Comparison of ENCODE assay signal across 21 cellular contexts in the genomic region with DNA sequence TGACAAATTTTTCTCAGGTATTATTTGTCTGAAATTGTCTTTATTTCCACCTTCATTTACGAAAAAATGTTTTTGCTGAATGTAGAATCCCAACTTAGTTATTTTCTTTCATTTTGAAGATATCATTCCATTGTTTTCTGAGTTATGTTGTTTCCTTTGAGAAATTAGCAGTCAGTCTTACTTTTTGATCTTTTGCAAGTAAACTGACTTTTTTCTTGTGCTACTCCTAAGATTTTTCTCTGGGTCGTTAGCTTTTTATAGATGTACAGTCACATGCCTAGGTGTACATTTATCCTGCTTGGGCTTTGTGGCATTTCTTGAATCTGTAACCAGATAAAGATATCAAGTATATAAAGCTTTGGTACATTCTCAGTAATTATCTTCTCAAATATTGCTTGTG. TPM values are rescaled to one million over a fixed set of nuclear protein-coding genes. Genes with fewer than 3 reads are reported as not detected.
DNase-seq lines count a peak whose midpoint lies in the region; ATAC-seq, FAIRE-seq and TF ChIP-seq lines count a peak whose summit lies in the region.
"Had no signal": no experiment of that assay in that cellular context is flagged by ENCODE, and none has a peak within 500 bp of the region (broad histone marks: within the 10 kb centered on the region; RNA-seq: fewer than 3 reads in every experiment).

No MANE protein-coding gene starts in this region.

- H3K4me2 ChIP-seq in A549 (no peak overlapping the region), astrocyte (ENCODE audit: low read length) (no peak overlapping the region)
- H3K4me2 ChIP-seq: GM23338 had no signal

- POLR2A ChIA-PET in A549 (lab: Yijun Ruan, JAX): no interaction called here
- POLR2A ChIA-PET in HEK293 (lab: Yijun Ruan, JAX): no interaction called here

- peaks cover 3% of the 10 kb centered on the region for H3K4me1 Mint-ChIP-seq in astrocyte (ENCODE audit: low read depth, unreplicated experiment)

- H3K9me3 Mint-ChIP-seq in astrocyte (ENCODE audit: unreplicated experiment): peaks cover 4% of the 10 kb centered on the region

- H3K4me3 ChIP-seq in A549: no peak overlapping the region
- H3K4me3 ChIP-seq in HEK293 (ENCODE audit: low read depth, low read length): no peak overlapping the region
- H3K4me3 ChIP-seq in astrocyte (ENCODE audit: insufficient read depth, low read depth, low read length): no peak overlapping the region
- H3K4me3 ChIP-seq in stomach: no peak overlapping the region
- H3K4me3 ChIP-seq: GM23338 had no signal

- CTCF ChIA-PET in A549 (lab: Yijun Ruan, JAX): no interaction called here
- CTCF ChIA-PET in HEK293 (lab: Yijun Ruan, JAX): no interaction called here

- intact Hi-C loops in stomach (cut with DNase I; ENCODE audit: low total_unique reads): no loop called here

- H3K36me3 ChIP-seq in HEK293 (ENCODE audit: control insufficient read depth in 2 of 2, insufficient read depth in 1 of 2, low read length in 2 of 2) (no peaks in the 10 kb centered on the region), astrocyte (ENCODE audit: insufficient read depth, low read length) (no peaks in the 10 kb centered on the region), stomach (no peaks in the 10 kb centered on the region)
- H3K36me3 ChIP-seq: BE2C had no signal

- H3K36me3 Mint-ChIP-seq in astrocyte (ENCODE audit: low read depth, unreplicated experiment): peaks cover 2% of the 10 kb centered on the region
- H3K36me3 Mint-ChIP-seq: CD4-positive, CD25-positive, alpha-beta regulatory T cell had no signal

- TF ChIP-seq EP300 in A549 (IDR thresholded peaks at IDR 0.05) (no peak), stomach (IDR thresholded peaks at IDR 0.05) (no peak)

- no peaks in the 10 kb centered on the region for H3K79me2 ChIP-seq in astrocyte (ENCODE audit: insufficient read depth, low read length)

- H3K9ac ChIP-seq in astrocyte (ENCODE audit: low read length): no peak overlapping the region

- peaks cover 31% of the 10 kb centered on the region for H3K9me3 ChIP-seq in A549
- H3K9me3 ChIP-seq in HEK293 (ENCODE audit: control insufficient read depth, insufficient read depth, low read depth, low read length): no peaks in the 10 kb centered on the region
- peaks cover 4% of the 10 kb centered on the region for H3K9me3 ChIP-seq in astrocyte (ENCODE audit: insufficient read depth, low read depth, low read length)
- peaks cover 0 to 17% (median 0%) of the 10 kb centered on the region in 4 donors for H3K9me3 ChIP-seq in stomach
- H3K9me3 ChIP-seq: BE2C had no signal

- H3K27me3 ChIP-seq in astrocyte (ENCODE audit: insufficient read depth, low read length): no peaks in the 10 kb centered on the region
- peaks cover 0 to 5% (median 0%) of the 10 kb centered on the region in 3 donors for H3K27me3 ChIP-seq in stomach
- H3K27me3 ChIP-seq: BE2C had no signal

- H3K27ac ChIP-seq in A549 (no peak overlapping the region), HEK293 (ENCODE audit: extremely low read depth, low read depth, low read length) (no peak overlapping the region), astrocyte (ENCODE audit: low read depth, low read length) (no peak overlapping the region), stomach (no peak overlapping the region)

- no peak for FAIRE-seq in A549 (lab: Jason Lieb, UNC)
- peak; percentile 54 for FAIRE-seq in astrocyte (lab: Jason Lieb, UNC)
- FAIRE-seq: G401.6, GM12892, GM18507, H54 had no signal

- ATAC-seq in A549 (no peak), GM21528 (IDR thresholded peaks at IDR 0.05; ENCODE audit: low FRiP score, unreplicated experiment) (no peak)
- ATAC-seq: GM23338 had no signal

- no peak for TF ChIP-seq RAD21 in A549 (conservative IDR thresholded peaks at IDR 0.05 in 1 of 2, IDR thresholded peaks at IDR 0.05 in 1 of 2)

- no peaks in the 10 kb centered on the region for H4K20me1 ChIP-seq in astrocyte (ENCODE audit: insufficient read depth, low read length)

- no peaks in the 10 kb centered on the region for H3K27me3 Mint-ChIP-seq in astrocyte (ENCODE audit: low read depth, unreplicated experiment)

- TF ChIP-seq POLR2A in A549 (IDR thresholded peaks at IDR 0.05; ENCODE audit: low read length): no peak
- no peak for TF ChIP-seq POLR2A in stomach (IDR thresholded peaks at IDR 0.05)

- H3K4me3 Mint-ChIP-seq in astrocyte (ENCODE audit: unreplicated experiment): no peak overlapping the region
- H3K4me3 Mint-ChIP-seq: CD4-positive, CD25-positive, alpha-beta regulatory T cell; CD8-positive, alpha-beta memory T cell; GM23338 had no signal

- 7% methylated on average over 2 of the region's 2 CpGs for WGBS in A549 (ENCODE audit: missing lambda C conversion rate)
- WGBS in stomach, 5 donors: 66 to 81% (median 77%) methylated on average over 2 of the region's 2 CpGs

- peaks cover 2% of the 10 kb centered on the region; the same call in 2 of the 3 replicates for H3K4me1 ChIP-seq in A549
- H3K4me1 ChIP-seq in HEK293 (ENCODE audit: control insufficient read depth, insufficient read depth, low read length): no peaks in the 10 kb centered on the region
- no peaks in the 10 kb centered on the region for H3K4me1 ChIP-seq in astrocyte (ENCODE audit: insufficient read depth, low read length)
- H3K4me1 ChIP-seq in stomach: peaks cover 0 to 15% (median 12%) of the 10 kb centered on the region in 4 donors

- TF ChIP-seq CTCF in A549 (IDR thresholded peaks at IDR 0.05) (no peak), HEK293 (tag by site-specific recombination; IDR thresholded peaks at IDR 0.05) (no peak), astrocyte (IDR thresholded peaks at IDR 0.05; ENCODE audit: insufficient read depth, low read depth, low read length) (no peak), stomach (IDR thresholded peaks at IDR 0.05) (no peak)

- DNase-seq in A549 (ENCODE audit: low read depth in 1 of 2, low spot score in 1 of 2) (no peak), astrocyte (ENCODE audit: low read depth) (no peak), renal cortical epithelial cell (ENCODE audit: low read depth) (peak; percentile 9), stomach (no peak)
- DNase-seq: ACHN; BE2C; C1 segment of cervical spinal cord; CD4-positive, CD25-positive, alpha-beta regulatory T cell; CD8-positive, alpha-beta memory T cell; COR-L47; DMS 273 treated with DMSO at 0.1 percent for 48 hours; DMS53; HCEC 1CT had no signal

- no peak overlapping the region for H2AFZ ChIP-seq in astrocyte (ENCODE audit: low read depth, low read length)
- H2AFZ ChIP-seq: GM23338 had no signal

- no peak overlapping the region for H3K27ac Mint-ChIP-seq in astrocyte (ENCODE audit: unreplicated experiment)
- H3K27ac Mint-ChIP-seq: CD4-positive, CD25-positive, alpha-beta regulatory T cell; CD8-positive, alpha-beta memory T cell; GM23338 had no signal

TF ChIP-seq in A549, 52 proteins besides CTCF, POLR2A, EP300 and RAD21:
- TF ChIP-seq ZNF302 (CRISPR knock-in tag; IDR thresholded peaks at IDR 0.05) (no peak), CHD2 (IDR thresholded peaks at IDR 0.05; ENCODE audit: low read length, partially characterized antibody) (no peak), KDM1A (IDR thresholded peaks at IDR 0.05; ENCODE audit: low read depth) (0 out of 2 replicates have a peak, but pooled peaks have one; percentile 14), HOXB5 (CRISPR knock-in tag; IDR thresholded peaks at IDR 0.05) (no peak), PHF8 (IDR thresholded peaks at IDR 0.05; ENCODE audit: borderline replicate concordance, low read depth) (no peak), TP53 (CRISPR knock-in tag; IDR thresholded peaks at IDR 0.05) (no peak), JUN (IDR thresholded peaks at IDR 0.05) (no peak)
- TF ChIP-seq, protein P1, sequence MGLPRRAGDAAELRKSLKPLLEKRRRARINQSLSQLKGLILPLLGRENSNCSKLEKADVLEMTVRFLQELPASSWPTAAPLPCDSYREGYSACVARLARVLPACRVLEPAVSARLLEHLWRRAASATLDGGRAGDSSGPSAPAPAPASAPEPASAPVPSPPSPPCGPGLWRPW (IDR thresholded peaks at IDR 0.05): no peak

TF ChIP-seq in HEK293, 187 proteins besides CTCF, POLR2A, EP300 and RAD21:
- TF ChIP-seq TCF7L2 (IDR thresholded peaks at IDR 0.05; ENCODE audit: borderline replicate concordance, low read depth, low read length): no peak
- peak; percentile 91 for TF ChIP-seq SETDB1 (IDR thresholded peaks at IDR 0.05; ENCODE audit: insufficient read length, low read length)
- TF ChIP-seq ZNF140 (tag by site-specific recombination; IDR thresholded peaks at IDR 0.05): no peak
- 0 out of 2 replicates have a peak, but pooled peaks have one; percentile 17 for TF ChIP-seq ZNF558 (tag by site-specific recombination; IDR thresholded peaks at IDR 0.05)
- TF ChIP-seq ZNF324 (tag by site-specific recombination; IDR thresholded peaks at IDR 0.05): no peak
- TF ChIP-seq ZNF175 (tag by site-specific recombination; IDR thresholded peaks at IDR 0.05): no peak

RNA-seq across cellular contexts. Expression of a gene that starts 29.6 kb away (rescaled TPM):
- polyA plus RNA-seq in A549 (2011; rRNA removed): not detected in 2 replicates
- polyA plus RNA-seq in A549 (2012; cell fraction: cytosol; rRNA removed): not detected in 2 replicates
- not detected in 2 replicates for polyA plus RNA-seq in A549 (2012; cell fraction: nucleus; rRNA removed)
- polyA plus RNA-seq in A549 (2017; fragmentation: RNase III; extraction: RNeasy Plus Mini Kit Qiagen cat#74134 plus additional on column Dnase treatment): not detected in 3 replicates
- polyA minus RNA-seq in A549 (2011; rRNA and poly(A)+ RNA removed): not detected in 2 replicates
- total RNA-seq in astrocyte: not detected in 2 replicates
- not detected in 2 replicates for total RNA-seq in renal cortical epithelial cell
- not detected for total RNA-seq in stomach
- polyA plus RNA-seq in stomach: 1 to 10 TPM in 1 of 3 donors, under 1 TPM in 1, not detected in 1; 0.35 to 1.1 TPM
- total RNA-seq: A172; CD4-positive, CD25-positive, alpha-beta regulatory T cell; CD8-positive, alpha-beta memory T cell; GM23338 had no signal
- polyA plus RNA-seq: CD4-positive, CD25-positive, alpha-beta regulatory T cell; CD8-positive, alpha-beta memory T cell; GM23338 had no signal
